ENCODE assay signal across 1 cellular context in the genomic region with DNA sequence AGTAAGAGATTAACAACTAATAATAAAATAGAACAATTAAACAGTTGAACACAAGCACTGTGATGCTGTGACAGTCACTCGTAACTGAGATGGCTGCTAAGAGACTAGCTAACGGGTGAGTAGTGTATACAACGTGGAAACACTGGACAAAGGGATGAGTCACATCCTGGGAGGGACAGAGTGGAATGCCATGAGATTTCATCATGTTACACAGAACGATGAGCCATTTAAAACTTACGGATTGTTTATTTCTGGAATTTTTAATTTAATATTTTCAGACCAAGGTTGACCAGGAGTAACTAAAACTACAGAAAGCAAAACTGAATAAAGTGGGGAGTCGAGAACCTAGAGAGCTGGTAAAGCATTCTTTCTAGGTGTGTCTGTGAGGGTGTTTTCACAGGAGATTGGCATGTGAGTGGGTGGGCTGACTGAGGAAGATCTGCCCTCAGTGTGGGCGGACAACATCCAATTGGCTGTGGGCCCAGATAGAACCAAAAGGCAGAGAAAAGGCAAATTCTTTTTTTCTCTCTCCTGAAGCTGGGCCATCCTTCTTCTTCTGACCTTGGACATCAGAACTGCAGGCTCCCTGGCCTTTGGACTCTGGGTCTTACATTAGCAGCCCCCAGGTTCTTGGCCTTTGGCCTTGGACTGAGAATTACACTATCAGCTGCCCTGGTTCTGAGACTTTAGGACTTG.
TF ChIP-seq lines count a peak whose summit lies in the region.

No MANE protein-coding gene starts in this region.

TF ChIP-seq in HepG2, 621 proteins besides CTCF, POLR2A, EP300 and RAD21 (continued from another document):
- TF ChIP-seq ZNF232 (CRISPR knock-in tag; IDR thresholded peaks at IDR 0.05; ENCODE audit: borderline replicate concordance), result no peak
- no peak for TF ChIP-seq ZNF253 (CRISPR knock-in tag; IDR thresholded peaks at IDR 0.05; ENCODE audit: borderline replicate concordance)
- peak; percentile 28; the same call in 1 of the 2 replicates for TF ChIP-seq ZNF263 (CRISPR knock-in tag; IDR thresholded peaks at IDR 0.05)
- TF ChIP-seq SOX6 (IDR thresholded peaks at IDR 0.05), result no peak
- TF ChIP-seq SOX6 (CRISPR knock-in tag; IDR thresholded peaks at IDR 0.05), result peak; percentile 96
- no peak for TF ChIP-seq MATR3 (CRISPR knock-in tag; IDR thresholded peaks at IDR 0.05)
- TF ChIP-seq SMAD1 (CRISPR knock-in tag; IDR thresholded peaks at IDR 0.05; ENCODE audit: borderline replicate concordance, low read depth), result no peak
- TF ChIP-seq SETDB1 (CRISPR knock-in tag; IDR thresholded peaks at IDR 0.05; ENCODE audit: borderline replicate concordance), result no peak
- no peak for TF ChIP-seq ZNF790 (CRISPR knock-in tag; IDR thresholded peaks at IDR 0.05; ENCODE audit: borderline replicate concordance)
- no peak for TF ChIP-seq ZNF441 (CRISPR knock-in tag; IDR thresholded peaks at IDR 0.05; ENCODE audit: borderline replicate concordance)
- no peak for TF ChIP-seq HHEX (CRISPR knock-in tag; IDR thresholded peaks at IDR 0.05)
- peak; percentile 73 for TF ChIP-seq KMT2B (CRISPR knock-in tag; IDR thresholded peaks at IDR 0.05)
- TF ChIP-seq, protein P1, sequence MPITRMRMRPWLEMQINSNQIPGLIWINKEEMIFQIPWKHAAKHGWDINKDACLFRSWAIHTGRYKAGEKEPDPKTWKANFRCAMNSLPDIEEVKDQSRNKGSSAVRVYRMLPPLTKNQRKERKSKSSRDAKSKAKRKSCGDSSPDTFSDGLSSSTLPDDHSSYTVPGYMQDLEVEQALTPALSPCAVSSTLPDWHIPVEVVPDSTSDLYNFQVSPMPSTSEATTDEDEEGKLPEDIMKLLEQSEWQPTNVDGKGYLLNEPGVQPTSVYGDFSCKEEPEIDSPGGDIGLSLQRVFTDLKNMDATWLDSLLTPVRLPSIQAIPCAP (CRISPR knock-in tag; IDR thresholded peaks at IDR 0.05; ENCODE audit: low read depth), result no peak
- no peak for TF ChIP-seq MYC (CRISPR knock-in tag; IDR thresholded peaks at IDR 0.05; ENCODE audit: borderline replicate concordance)
